8 cellular contexts compared by ENCODE assay signal in the genomic region with DNA sequence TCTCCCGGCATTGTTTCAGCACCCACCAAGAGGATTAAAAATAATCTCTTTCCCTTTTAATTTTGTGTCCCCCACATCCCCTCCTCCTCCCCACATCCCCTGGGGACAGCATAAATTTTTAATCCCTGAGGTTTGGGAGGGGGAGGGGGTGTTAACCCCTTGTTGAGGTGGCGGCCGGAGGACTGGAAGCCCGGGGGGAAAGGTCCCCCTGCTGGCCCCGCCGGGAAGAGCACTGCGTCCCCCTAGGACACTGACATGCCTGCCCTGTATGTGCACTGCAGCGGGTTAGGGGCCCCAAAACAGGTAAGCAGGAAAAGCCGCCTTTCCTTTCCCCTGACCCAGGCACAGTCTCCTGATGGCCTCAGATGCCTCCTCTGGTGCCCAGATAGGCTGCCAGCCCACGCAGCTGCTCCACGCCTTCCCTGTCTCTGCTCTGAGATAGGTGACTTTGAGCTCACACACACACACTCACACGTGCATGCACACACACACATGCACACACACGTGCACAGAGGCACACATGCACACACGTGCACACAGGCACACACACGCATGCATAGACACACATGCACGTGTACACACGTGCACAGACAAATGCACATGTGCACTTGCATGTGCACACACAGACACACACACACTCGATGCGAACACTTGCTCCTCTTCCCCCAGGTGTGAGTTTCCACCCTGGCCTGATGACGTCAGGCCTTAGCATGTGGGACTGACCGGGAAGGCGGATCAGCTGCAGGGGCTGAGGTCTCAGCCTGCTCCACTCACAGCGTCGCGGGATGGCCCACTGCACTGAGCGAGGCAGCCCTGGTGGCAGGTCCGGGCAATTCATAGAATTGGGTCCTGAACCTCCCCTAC. TPM values are rescaled to one million over a fixed set of nuclear protein-coding genes. Genes with fewer than 3 reads are reported as not detected.
DNase-seq lines count a peak whose midpoint lies in the region; ATAC-seq, FAIRE-seq and TF ChIP-seq lines count a peak whose summit lies in the region.

No MANE protein-coding gene starts in this region.

- H3K18ac ChIP-seq in mesenchymal stem cell (ENCODE audit: low read depth in 1 of 2, low read length in 2 of 2) = no peak overlapping the region

- H3K9ac ChIP-seq in HCT116 (ENCODE audit: low read length) = no peak overlapping the region
- H3K9ac ChIP-seq in OCI-LY1 (ENCODE audit: low read length) = no peak overlapping the region
- H3K9ac ChIP-seq in mesenchymal stem cell (ENCODE audit: low read length) = no peak overlapping the region

- H2BK5ac ChIP-seq in mesenchymal stem cell (ENCODE audit: low read depth, low read length, poor library complexity, severe bottlenecking) = no peak overlapping the region

- H3K36me3 ChIP-seq in HCT116 (ENCODE audit: control insufficient read depth in 1 of 2, insufficient read depth in 2 of 2, low read length in 2 of 2) (no peaks in the 10 kb centered on the region), OCI-LY1 (ENCODE audit: insufficient read depth, low read length) (no peaks in the 10 kb centered on the region), mesenchymal stem cell (ENCODE audit: control insufficient read depth in 1 of 2, insufficient read depth in 2 of 2, low read depth in 1 of 2, low read length in 2 of 2) (no peaks in the 10 kb centered on the region)

- CTCF ChIA-PET in HCT116 (lab: Charles Lee) = no interaction called here

- FAIRE-seq in urothelium cell line (lab: Jason Lieb, UNC) = no peak

- H2BK15ac ChIP-seq in mesenchymal stem cell (ENCODE audit: low read depth, poor library complexity, severe bottlenecking) = no peak overlapping the region

- no peak overlapping the region for H3K23ac ChIP-seq in mesenchymal stem cell (ENCODE audit: low read length in 2 of 2)

- TF ChIP-seq CTCF in HCT116 (IDR thresholded peaks at IDR 0.05 in 2 of 3, conservative IDR thresholded peaks at IDR 0.05 in 1 of 3; ENCODE audit: borderline replicate concordance in 1 of 3, insufficient read depth in 1 of 3, low read depth in 2 of 3, low read length in 2 of 3) = peak; percentile 29 to 70 (median 61); a peak in 4 of 6 replicates
- TF ChIP-seq CTCF in OCI-LY1 (IDR thresholded peaks at IDR 0.05; ENCODE audit: low read length) = peak; percentile 67
- peak; percentile 67 for TF ChIP-seq CTCF in cardiac fibroblast (IDR thresholded peaks at IDR 0.05; ENCODE audit: low read depth, low read length)

- peak; percentile 57 for TF ChIP-seq RAD21 in HCT116 (IDR thresholded peaks at IDR 0.05; ENCODE audit: low read depth)

- no TSS peak for BruUV-seq in HCT116 (replicated peaks; lab: Mats Ljungman, UMichigan)

- H3K79me1 ChIP-seq in mesenchymal stem cell (replicated peaks; ENCODE audit: low read length, poor library complexity, severe bottlenecking) = no peaks in the 10 kb centered on the region

- H3K27me3 ChIP-seq in HCT116 (ENCODE audit: insufficient read depth, low read length) = peaks cover 13% of the 10 kb centered on the region; the same call in 1 of the 2 replicates
- peaks cover 6% of the 10 kb centered on the region for H3K27me3 ChIP-seq in OCI-LY1 (ENCODE audit: insufficient read depth, low read length)
- H3K27me3 ChIP-seq in mesenchymal stem cell (ENCODE audit: control insufficient read depth in 1 of 2, insufficient read depth in 1 of 2, low read length in 2 of 2) = peaks cover 75 to 86% of the 10 kb centered on the region in 2 experiments

- POLR2A ChIA-PET in HCT116 (lab: Charles Lee) = no interaction called here

- no peak overlapping the region for H3K4me2 ChIP-seq in HCT116 (ENCODE audit: low read length)
- no peak overlapping the region for H3K4me2 ChIP-seq in OCI-LY1 (ENCODE audit: low read length)
- H3K4me2 ChIP-seq in mesenchymal stem cell (ENCODE audit: low read length, poor library complexity, severe bottlenecking) = peak overlapping the region; percentile 65

- ATAC-seq in HCT116 (peak; percentile 82), GM19328 (IDR thresholded peaks at IDR 0.05; ENCODE audit: unreplicated experiment) (no peak), GM18873 (IDR thresholded peaks at IDR 0.05; ENCODE audit: low FRiP score, unreplicated experiment) (no peak)

- intact Hi-C loops in HCT116 (cut with micrococcal nuclease) = loop anchor here (10.0 kb wide), 2 partner anchors 119 to 149 kb away; no protein-coding TSS in a partner anchor

- H3K4me3 ChIP-seq in HCT116 (replicated peaks in 1 of 2; ENCODE audit: low read depth in 1 of 2, low read length in 2 of 2) (no peak overlapping the region), OCI-LY1 (ENCODE audit: low read depth, low read length, poor library complexity, severe bottlenecking) (no peak overlapping the region), cardiac fibroblast (replicated peaks in 1 of 2; ENCODE audit: low read depth in 2 of 2, low read length in 2 of 2) (no peak overlapping the region), mesenchymal stem cell (ENCODE audit: insufficient read depth in 1 of 2, low read depth in 1 of 2, low read length in 2 of 2) (no peak overlapping the region)

- no peaks in the 10 kb centered on the region for H3K4me1 ChIP-seq in HCT116 (ENCODE audit: control insufficient read depth in 1 of 2, insufficient read depth in 2 of 2, low read length in 2 of 2)
- H3K4me1 ChIP-seq in OCI-LY1 (ENCODE audit: insufficient read depth, low read length, severe bottlenecking) = no peaks in the 10 kb centered on the region
- H3K4me1 ChIP-seq in mesenchymal stem cell (ENCODE audit: control insufficient read depth, insufficient read depth, low read depth, low read length) = peaks cover 7% of the 10 kb centered on the region

- no peak overlapping the region for H2AK5ac ChIP-seq in mesenchymal stem cell (ENCODE audit: low read length, severe bottlenecking)

- TF ChIP-seq POLR2A in HCT116 (IDR thresholded peaks at IDR 0.05; ENCODE audit: borderline replicate concordance, extremely low read depth, insufficient read depth, insufficient read length) = no peak

- DNase-seq in COLO668 (lab: John Stamatoyannopoulos, UW; ENCODE audit: unreplicated experiment) (peak; percentile 34), HCT116 (ENCODE audit: low read depth, low spot score) (no peak), cardiac fibroblast (ENCODE audit: low read depth in 2 of 2) (peak; percentile 14 to 16), mesenchymal stem cell (no peak), urothelium cell line (ENCODE audit: low spot score) (peak; percentile 42)

- 33% methylated on average over 27 of the region's 27 CpGs for WGBS in mesenchymal stem cell

- RAD21 ChIA-PET in HCT116 (lab: Charles Lee; ENCODE audit: low non-redundant PET in 1 of 2, low total read pairs in 2 of 2, uncharacterized antibody in 2 of 2, unreplicated experiment in 2 of 2) = no interaction called here

- H4K8ac ChIP-seq in mesenchymal stem cell (ENCODE audit: low read length) = no peak overlapping the region

- H3K14ac ChIP-seq in mesenchymal stem cell (ENCODE audit: low read length in 2 of 2) = no peak overlapping the region

- H3K4ac ChIP-seq in mesenchymal stem cell (ENCODE audit: low read depth in 1 of 2, low read length in 2 of 2) = no peak overlapping the region

- no peak overlapping the region for H4K91ac ChIP-seq in mesenchymal stem cell (ENCODE audit: low read length)

- H3F3A ChIP-seq in OCI-LY1 (ENCODE audit: insufficient read depth, low read length) = no peaks in the 10 kb centered on the region

- H3K9me3 ChIP-seq in HCT116 (ENCODE audit: control insufficient read depth in 1 of 2, insufficient read depth in 1 of 2, low read depth in 1 of 2, low read length in 2 of 2) = no peaks in the 10 kb centered on the region
- H3K9me3 ChIP-seq in OCI-LY1 (ENCODE audit: low read length) = no peaks in the 10 kb centered on the region
- H3K9me3 ChIP-seq in mesenchymal stem cell (ENCODE audit: control insufficient read depth, low read length) = peaks cover 4% of the 10 kb centered on the region

- H2BK12ac ChIP-seq in mesenchymal stem cell (ENCODE audit: low read length in 2 of 2) = no peak overlapping the region

- H2AFZ ChIP-seq in HCT116 (ENCODE audit: low read depth, low read length, poor library complexity, severe bottlenecking) = no peak overlapping the region
- no peak overlapping the region for H2AFZ ChIP-seq in OCI-LY1 (ENCODE audit: low read length)
- H2AFZ ChIP-seq in mesenchymal stem cell (ENCODE audit: low read depth, low read length) = no peak overlapping the region

- no peak overlapping the region for H2BK120ac ChIP-seq in mesenchymal stem cell (ENCODE audit: low read depth, low read length)

- no peaks in the 10 kb centered on the region for H3K9me2 ChIP-seq in HCT116 (ENCODE audit: insufficient read depth)
- H3K9me2 ChIP-seq in OCI-LY1 (ENCODE audit: low read depth, low read length) = no peaks in the 10 kb centered on the region

- H4K20me1 ChIP-seq in HCT116 (ENCODE audit: insufficient read depth) = no peaks in the 10 kb centered on the region
- H4K20me1 ChIP-seq in OCI-LY1 (ENCODE audit: insufficient read depth, low read length) = no peaks in the 10 kb centered on the region

- H3K79me2 ChIP-seq in HCT116 (ENCODE audit: insufficient read depth, low read length) = no peaks in the 10 kb centered on the region
- no peaks in the 10 kb centered on the region for H3K79me2 ChIP-seq in OCI-LY1 (ENCODE audit: insufficient read depth, low read length)

- H3K27ac ChIP-seq in HCT116 (ENCODE audit: low read depth, low read length) (no peak overlapping the region), OCI-LY1 (ENCODE audit: low read depth, low read length, poor library complexity, severe bottlenecking) (no peak overlapping the region), mesenchymal stem cell (ENCODE audit: low read length, poor library complexity, severe bottlenecking) (no peak overlapping the region)

TF ChIP-seq in HCT116, 20 proteins besides CTCF, POLR2A, EP300 and RAD21 (continues in another document):
- TF ChIP-seq ZFX (IDR thresholded peaks at IDR 0.05) (no peak), FOSL1 (IDR thresholded peaks at IDR 0.05; ENCODE audit: low read depth) (no peak), ELF1 (IDR thresholded peaks at IDR 0.05; ENCODE audit: borderline replicate concordance, low read depth) (no peak), CBX3 (IDR thresholded peaks at IDR 0.05; ENCODE audit: low read depth) (no peak), CEBPB (IDR thresholded peaks at IDR 0.05; ENCODE audit: low read depth) (no peak), SIN3A (IDR thresholded peaks at IDR 0.05; ENCODE audit: low read depth) (no peak), SRF (IDR thresholded peaks at IDR 0.05; ENCODE audit: low read depth) (no peak)
- TF ChIP-seq, protein P1, sequence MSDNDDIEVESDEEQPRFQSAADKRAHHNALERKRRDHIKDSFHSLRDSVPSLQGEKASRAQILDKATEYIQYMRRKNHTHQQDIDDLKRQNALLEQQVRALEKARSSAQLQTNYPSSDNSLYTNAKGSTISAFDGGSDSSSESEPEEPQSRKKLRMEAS (IDR thresholded peaks at IDR 0.05) = no peak

RNA-seq across cellular contexts. Expression of gene CNPY1, which starts 12.3 kb away (rescaled TPM):
- not detected for total RNA-seq in HCT116 (2021; ENCODE audit: unreplicated experiment)
- polyA plus RNA-seq in HCT116 (2012) = not detected in 2 replicates
- polyA plus RNA-seq in mesenchymal stem cell (2013, experiment 1 of 2) = not detected
- not detected for polyA plus RNA-seq in mesenchymal stem cell (2013, experiment 2 of 2)

Comparison
In these comparisons a context has a peak if more than half of its experiments do, and no peak if none do; other contexts are left out.
1. DNase-seq: peak in COLO668 (single experiment), cardiac fibroblast (2 of 2) and urothelium cell line (single experiment); none in HCT116 (single experiment) and mesenchymal stem cell (single experiment).
2. Peak in every context shown above with its lines, with median percentiles within 50 percentile points of each other: CTCF ChIP-seq.